In genomic region chr10:8758029-8758428, GRCh38 we compare ENCODE assay signal across 30 cellular contexts.
DNase-seq lines count a peak whose midpoint lies in the region; ATAC-seq and TF ChIP-seq lines count a peak whose summit lies in the region.
"Had no signal": no experiment of that assay in that cellular context is flagged by ENCODE, and none has a peak within 500 bp of the region (broad histone marks: within the 10 kb centered on the region; RNA-seq: fewer than 3 reads in every experiment).

No MANE protein-coding gene starts in this region.

- no peaks in the 10 kb centered on the region for H3K79me2 ChIP-seq in SK-N-SH (ENCODE audit: insufficient read depth)

- H3K4me1 ChIP-seq in SK-N-SH (ENCODE audit: control insufficient read depth in 1 of 2, insufficient read depth in 2 of 2, low read depth in 1 of 2, low read length in 1 of 2) (no peaks in the 10 kb centered on the region), skeletal muscle satellite cell (ENCODE audit: control insufficient read depth, insufficient read depth, low read length) (no peaks in the 10 kb centered on the region)
- H3K4me1 ChIP-seq: Caco-2, left lung had no signal

- DNase-seq in SK-N-SH (no peak), T1000 (lab: John Stamatoyannopoulos, UW) (peak; percentile 2), NK-92 (lab: John Stamatoyannopoulos, UW; ENCODE audit: unreplicated experiment) (no peak), GDM1 (lab: John Stamatoyannopoulos, UW) (no peak)
- DNase-seq in activated CD8-positive, alpha-beta memory T cell treated with anti-CD3 and anti-CD28 coated beads, Interleukin-2, amount 10 ng/mL, durations not matched to agents 7 days and 5 days = no peak
- DNase-seq: 8988T; activated CD4-positive, alpha-beta T cell treated with anti-CD3 and anti-CD28 coated beads for 4 hours; activated gamma-delta T cell; activated naive CD8-positive, alpha-beta T cell treated with anti-CD3 and anti-CD28 coated beads for 36 hours; activated T-cell treated with anti-CD3 and anti-CD28 coated beads, Interleukin-2, amount 50 U/mL, for 24 hours; aorta; Caco-2; dermis blood vessel endothelial cell; DMS79; GM23248; HFFc6; hippocampal formation; left lung; mesendoderm; NCI-H2029; NCI-H526 treated with DMSO at 0.1 percent for 48 hours; SHP77; small intestine; stimulated activated naive CD4-positive, alpha-beta T cell treated with Interleukin-2 at 50 U/mL for 16 hours; WERI-Rb-1 had no signal

- 8% methylated on average over 4 of the region's 4 CpGs for WGBS in SK-N-SH (ENCODE audit: low lambda C conversion rate)

- H3K4me3 ChIP-seq in SK-N-SH (ENCODE audit: low read depth in 2 of 2, low read length in 1 of 2) (no peak overlapping the region), skeletal muscle satellite cell (ENCODE audit: low read length) (no peak overlapping the region)
- H3K4me3 ChIP-seq: GM23248, left lung had no signal

- TF ChIP-seq CTCF in SK-N-SH (IDR thresholded peaks at IDR 0.05) = no peak

- no peaks in the 10 kb centered on the region for H3F3A ChIP-seq in SK-N-SH (replicated peaks; ENCODE audit: insufficient read depth)

- TF ChIP-seq EP300 in SK-N-SH (IDR thresholded peaks at IDR 0.05; ENCODE audit: borderline replicate concordance in 1 of 2, low read depth in 1 of 2, low read length in 1 of 2) = no peak

- CTCF ChIA-PET in SK-N-SH (lab: Yijun Ruan, JAX) = no interaction called here
- CTCF ChIA-PET in activated CD8-positive, alpha-beta memory T cell treated with anti-CD3 and anti-CD28 coated beads, Interleukin-2, amount 10 ng/mL, durations not matched to agents 7 days and 5 days (lab: Charles Lee) = no interaction called here

- H4K20me1 ChIP-seq in SK-N-SH (ENCODE audit: insufficient read depth) = no peaks in the 10 kb centered on the region

- peaks cover 2% of the 10 kb centered on the region for H3K4me1 Mint-ChIP-seq in activated CD8-positive, alpha-beta memory T cell treated with anti-CD3 and anti-CD28 coated beads, Interleukin-2, amount 10 ng/mL, durations not matched to agents 7 days and 5 days
- H3K4me1 Mint-ChIP-seq: activated naive CD8-positive, alpha-beta T cell treated with anti-CD3 and anti-CD28 coated beads for 36 hours; CD14-positive monocyte had no signal

- peaks cover 13% of the 10 kb centered on the region for H3K27me3 Mint-ChIP-seq in activated CD8-positive, alpha-beta memory T cell treated with anti-CD3 and anti-CD28 coated beads, Interleukin-2, amount 10 ng/mL, durations not matched to agents 7 days and 5 days

- H3K9me2 ChIP-seq in SK-N-SH = no peaks in the 10 kb centered on the region

- H3K4me2 ChIP-seq in SK-N-SH (no peak overlapping the region), skeletal muscle satellite cell (ENCODE audit: low read length) (peak overlapping the region; percentile 21)

- H3K9me3 ChIP-seq in SK-N-SH = no peaks in the 10 kb centered on the region
- H3K9me3 ChIP-seq in skeletal muscle satellite cell (replicated peaks; ENCODE audit: low read length) = no peaks in the 10 kb centered on the region
- H3K9me3 ChIP-seq: Caco-2, left lung had no signal

- H3K9me3 Mint-ChIP-seq in activated CD8-positive, alpha-beta memory T cell treated with anti-CD3 and anti-CD28 coated beads, Interleukin-2, amount 10 ng/mL, durations not matched to agents 7 days and 5 days (ENCODE audit: low read depth) = no peaks in the 10 kb centered on the region
- H3K9me3 Mint-ChIP-seq: activated naive CD8-positive, alpha-beta T cell treated with anti-CD3 and anti-CD28 coated beads for 36 hours had no signal

- POLR2A ChIA-PET in SK-N-SH (lab: Yijun Ruan, JAX) = no interaction called here

- no peak for TF ChIP-seq RAD21 in SK-N-SH (IDR thresholded peaks at IDR 0.05; ENCODE audit: low read length)

- H2AFZ ChIP-seq in SK-N-SH (ENCODE audit: low read depth) = no peak overlapping the region
- H2AFZ ChIP-seq: GM23248 had no signal

- no peak overlapping the region for H3K4me3 Mint-ChIP-seq in activated CD8-positive, alpha-beta memory T cell treated with anti-CD3 and anti-CD28 coated beads, Interleukin-2, amount 10 ng/mL, durations not matched to agents 7 days and 5 days
- H3K4me3 Mint-ChIP-seq: activated naive CD8-positive, alpha-beta T cell treated with anti-CD3 and anti-CD28 coated beads for 36 hours; activated T-cell treated with anti-CD3 and anti-CD28 coated beads, Interleukin-2, amount 50 U/mL, for 24 hours; CD14-positive monocyte; HFFc6; T-helper 2 cell treated with Interferon-gamma antibody and Interleukin-4, amounts not matched to agents 5 μg/mL and 100 μg/mL, for 36 hours had no signal

- no peaks in the 10 kb centered on the region for H3K27me3 ChIP-seq in SK-N-SH (ENCODE audit: insufficient read depth)
- no peaks in the 10 kb centered on the region for H3K27me3 ChIP-seq in skeletal muscle satellite cell (ENCODE audit: control insufficient read depth, insufficient read depth, low read length)

- H3K27ac Mint-ChIP-seq in activated CD8-positive, alpha-beta memory T cell treated with anti-CD3 and anti-CD28 coated beads, Interleukin-2, amount 10 ng/mL, durations not matched to agents 7 days and 5 days = no peak overlapping the region
- H3K27ac Mint-ChIP-seq: activated naive CD8-positive, alpha-beta T cell treated with anti-CD3 and anti-CD28 coated beads for 36 hours; activated T-cell treated with anti-CD3 and anti-CD28 coated beads, Interleukin-2, amount 50 U/mL, for 24 hours; CD14-positive monocyte; HFFc6; T-helper 2 cell treated with Interferon-gamma antibody and Interleukin-4, amounts not matched to agents 5 μg/mL and 100 μg/mL, for 36 hours had no signal

- H3K9ac ChIP-seq in SK-N-SH (no peak overlapping the region), skeletal muscle satellite cell (ENCODE audit: low read depth, low read length) (no peak overlapping the region)
- H3K9ac ChIP-seq: GM23248 had no signal

- H3K36me3 ChIP-seq in SK-N-SH (replicated peaks in 1 of 2; ENCODE audit: control insufficient read depth in 1 of 2, insufficient read depth in 2 of 2, low read length in 1 of 2) = no peaks in the 10 kb centered on the region
- H3K36me3 ChIP-seq in skeletal muscle satellite cell (ENCODE audit: insufficient read depth, low read length) = no peaks in the 10 kb centered on the region
- H3K36me3 ChIP-seq: left lung, WERI-Rb-1 had no signal

- H3K27ac ChIP-seq in SK-N-SH (ENCODE audit: low read depth in 2 of 2, low read length in 1 of 2) = no peak overlapping the region
- H3K27ac ChIP-seq: GM23248, left lung, WERI-Rb-1 had no signal

- no peaks in the 10 kb centered on the region for H3K36me3 Mint-ChIP-seq in activated CD8-positive, alpha-beta memory T cell treated with anti-CD3 and anti-CD28 coated beads, Interleukin-2, amount 10 ng/mL, durations not matched to agents 7 days and 5 days
- H3K36me3 Mint-ChIP-seq: activated naive CD8-positive, alpha-beta T cell treated with anti-CD3 and anti-CD28 coated beads for 36 hours; CD14-positive monocyte had no signal

- ATAC-seq in SK-N-SH treated with all-trans-retinoic acid at 6 μM for 48 hours (no peak), esophagus mucosa (peak; percentile 59)
- no peak for ATAC-seq in activated CD8-positive, alpha-beta memory T cell treated with anti-CD3 and anti-CD28 coated beads, Interleukin-2, amount 10 ng/mL, durations not matched to agents 7 days and 5 days
- ATAC-seq: left lung had no signal

TF ChIP-seq in SK-N-SH treated with all-trans-retinoic acid at 6 μM for 48 hours, 23 proteins besides CTCF, POLR2A, EP300 and RAD21:
- 0 out of 2 replicates have a peak, but pooled peaks have one; percentile 36 for TF ChIP-seq ZFP3 (CRISPR knock-in tag; IDR thresholded peaks at IDR 0.05)
- no peak for TF ChIP-seq ZNF70 (CRISPR knock-in tag; IDR thresholded peaks at IDR 0.05)
- TF ChIP-seq GLIS3 (CRISPR knock-in tag; IDR thresholded peaks at IDR 0.05) = no peak
- peak; percentile 68 for TF ChIP-seq ISL1 (CRISPR knock-in tag; IDR thresholded peaks at IDR 0.05)
- no peak for TF ChIP-seq CSDC2 (CRISPR knock-in tag; IDR thresholded peaks at IDR 0.05)

TF ChIP-seq in SK-N-SH, 30 proteins besides CTCF, POLR2A, EP300 and RAD21:
- TF ChIP-seq JUND (IDR thresholded peaks at IDR 0.05) (no peak), MAX (IDR thresholded peaks at IDR 0.05; ENCODE audit: low read depth) (no peak), RFX5 (IDR thresholded peaks at IDR 0.05; ENCODE audit: low read length) (no peak), FOSL2 (IDR thresholded peaks at IDR 0.05; ENCODE audit: borderline replicate concordance, low read depth) (no peak), RCOR1 (IDR thresholded peaks at IDR 0.05; ENCODE audit: low read length) (no peak), TEAD4 (IDR thresholded peaks at IDR 0.05; ENCODE audit: borderline replicate concordance, insufficient read depth) (no peak), NFIC (IDR thresholded peaks at IDR 0.05; ENCODE audit: borderline replicate concordance) (no peak), YY1 (IDR thresholded peaks at IDR 0.05; ENCODE audit: low read depth) (no peak), NRF1 (IDR thresholded peaks at IDR 0.05; ENCODE audit: low read depth, low read length) (no peak), GATA2 (CRISPR knock-in tag; IDR thresholded peaks at IDR 0.05) (no peak), MXI1 (IDR thresholded peaks at IDR 0.05; ENCODE audit: low read depth, low read length) (no peak), GABPA (IDR thresholded peaks at IDR 0.05; ENCODE audit: low read depth) (no peak), EZH2phosphoT487 (IDR thresholded peaks at IDR 0.05; ENCODE audit: borderline replicate concordance, low read depth) (no peak)
- TF ChIP-seq, protein P1, sequence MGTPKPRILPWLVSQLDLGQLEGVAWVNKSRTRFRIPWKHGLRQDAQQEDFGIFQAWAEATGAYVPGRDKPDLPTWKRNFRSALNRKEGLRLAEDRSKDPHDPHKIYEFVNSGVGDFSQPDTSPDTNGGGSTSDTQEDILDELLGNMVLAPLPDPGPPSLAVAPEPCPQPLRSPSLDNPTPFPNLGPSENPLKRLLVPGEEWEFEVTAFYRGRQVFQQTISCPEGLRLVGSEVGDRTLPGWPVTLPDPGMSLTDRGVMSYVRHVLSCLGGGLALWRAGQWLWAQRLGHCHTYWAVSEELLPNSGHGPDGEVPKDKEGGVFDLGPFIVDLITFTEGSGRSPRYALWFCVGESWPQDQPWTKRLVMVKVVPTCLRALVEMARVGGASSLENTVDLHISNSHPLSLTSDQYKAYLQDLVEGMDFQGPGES (IDR thresholded peaks at IDR 0.05; ENCODE audit: low read depth, low read length) = no peak
- TF ChIP-seq, protein P2, sequence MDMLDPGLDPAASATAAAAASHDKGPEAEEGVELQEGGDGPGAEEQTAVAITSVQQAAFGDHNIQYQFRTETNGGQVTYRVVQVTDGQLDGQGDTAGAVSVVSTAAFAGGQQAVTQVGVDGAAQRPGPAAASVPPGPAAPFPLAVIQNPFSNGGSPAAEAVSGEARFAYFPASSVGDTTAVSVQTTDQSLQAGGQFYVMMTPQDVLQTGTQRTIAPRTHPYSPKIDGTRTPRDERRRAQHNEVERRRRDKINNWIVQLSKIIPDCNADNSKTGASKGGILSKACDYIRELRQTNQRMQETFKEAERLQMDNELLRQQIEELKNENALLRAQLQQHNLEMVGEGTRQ (IDR thresholded peaks at IDR 0.05; ENCODE audit: borderline replicate concordance, low read depth, low read length) = no peak
